ENCODE assay signal across 14 cellular contexts in the genomic region with DNA sequence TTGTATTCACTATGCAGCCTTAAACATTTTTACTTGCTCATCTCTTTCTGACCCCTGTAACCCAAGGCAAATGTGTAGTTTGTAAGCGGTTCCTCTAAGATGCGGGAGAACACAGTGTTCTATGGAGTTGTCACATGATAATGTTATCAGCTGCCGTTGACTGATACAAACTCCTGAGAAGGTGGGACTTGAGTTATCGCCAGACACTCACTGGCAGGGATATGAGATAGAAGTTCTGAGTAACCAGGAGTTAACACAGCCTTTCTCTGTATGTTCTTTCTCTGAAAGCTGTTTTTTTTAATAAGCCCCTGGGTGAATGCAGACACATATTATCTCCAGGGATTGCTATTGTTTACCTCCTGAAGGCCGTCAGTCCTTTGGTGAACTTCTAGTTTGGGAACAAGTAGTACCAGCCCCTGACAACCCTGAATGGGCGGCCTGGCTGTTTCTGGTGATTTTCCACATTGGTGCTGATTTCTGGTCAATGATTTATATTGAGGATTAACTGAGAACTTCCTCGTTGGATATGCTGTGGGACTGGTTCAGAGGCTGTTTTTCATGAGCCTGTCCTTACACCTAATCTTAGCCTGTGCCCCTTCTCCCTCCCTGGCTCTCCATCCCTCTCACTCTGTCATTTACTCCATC.
DNase-seq lines count a peak whose midpoint lies in the region; ATAC-seq, FAIRE-seq and TF ChIP-seq lines count a peak whose summit lies in the region.
"Had no signal": no experiment of that assay in that cellular context is flagged by ENCODE, and none has a peak within 500 bp of the region (broad histone marks: within the 10 kb centered on the region; RNA-seq: fewer than 3 reads in every experiment).

No MANE protein-coding gene starts in this region.

- TF ChIP-seq RAD21 in HepG2 (CRISPR knock-in tag; IDR thresholded peaks at IDR 0.05): no peak

- TF ChIP-seq CTCF in LNCaP clone FGC (IDR thresholded peaks at IDR 0.05; ENCODE audit: control insufficient read depth, extremely low read depth, insufficient read depth) (no peak), epithelial cell of proximal tubule (conservative IDR thresholded peaks at IDR 0.05; ENCODE audit: low read depth, low read length) (no peak), HepG2 (CRISPR knock-in tag; IDR thresholded peaks at IDR 0.05) (no peak)

- in situ Hi-C loops in HepG2 (cut with HindIII; ENCODE audit: extremely low pct_ligation_motif_present, low pct_unique_long_range_greater_than_20kb): no loop called here

- H3K36me3 ChIP-seq in HepG2 (replicated peaks in 1 of 2; ENCODE audit: control insufficient read depth in 1 of 2, insufficient read depth in 2 of 2, low read length in 2 of 2) (no peaks in the 10 kb centered on the region), skeletal muscle tissue (ENCODE audit: control insufficient read depth in 3 of 3, insufficient read depth in 3 of 3, low read length in 3 of 3) (no peaks in the 10 kb centered on the region)

- whole genome bisulfite sequencing in HepG2 (ENCODE audit: low lambda C conversion rate): 65% methylated on average over 7 of the region's 7 CpGs

- H3K27me3 ChIP-seq in HepG2 (ENCODE audit: control insufficient read depth in 1 of 2, insufficient read depth in 2 of 2, low read length in 2 of 2) (no peaks in the 10 kb centered on the region), skeletal muscle tissue (ENCODE audit: control insufficient read depth in 3 of 3, insufficient read depth in 3 of 3, low read length in 3 of 3) (no peaks in the 10 kb centered on the region)

- H3K27ac ChIP-seq in HepG2 (ENCODE audit: extremely low read length, insufficient read depth, low read length): peak overlapping the region; percentile 67
- H3K27ac ChIP-seq in skeletal muscle tissue (ENCODE audit: low read depth, low read length): peak overlapping the region; percentile 54
- H3K27ac ChIP-seq: PC-9 had no signal

- no peak for ATAC-seq in HepG2
- ATAC-seq: CD8-positive, alpha-beta T cell had no signal

- H3K4me1 ChIP-seq in HepG2 (ENCODE audit: insufficient read depth, low read length) (peaks cover 42% of the 10 kb centered on the region), skeletal muscle tissue (ENCODE audit: control insufficient read depth in 3 of 3, insufficient read depth in 3 of 3, low read length in 3 of 3) (peaks cover 19 to 35% (median 33%) of the 10 kb centered on the region in 3 donors)

- no peak overlapping the region for H3K4me3 ChIP-seq in LNCaP clone FGC (ENCODE audit: low read depth, low read length)
- peak overlapping the region; percentile 1 for H3K4me3 ChIP-seq in epithelial cell of proximal tubule (ENCODE audit: low read depth, low read length)
- H3K4me3 ChIP-seq in HepG2 (replicated peaks in 1 of 3; ENCODE audit: insufficient read depth in 1 of 3, low read depth in 2 of 3, low read length in 3 of 3): no peak overlapping the region
- H3K4me3 ChIP-seq in skeletal muscle tissue (ENCODE audit: low read length in 3 of 3): no peak overlapping the region
- H3K4me3 ChIP-seq: PC-9 had no signal

- no peak for TF ChIP-seq POLR2A in HepG2 (IDR thresholded peaks at IDR 0.05; ENCODE audit: insufficient read depth in 1 of 2, low read depth in 2 of 2, low read length in 2 of 2)

- TF ChIP-seq EP300 in HepG2 (IDR thresholded peaks at IDR 0.05; ENCODE audit: low read depth in 2 of 2, low read length in 2 of 2) (no peak), HepG2 (CRISPR knock-in tag; IDR thresholded peaks at IDR 0.05; ENCODE audit: borderline replicate concordance) (no peak)

- CTCF ChIA-PET in HepG2 (lab: Yijun Ruan, JAX; ENCODE audit: low intra/inter-chr PET ratio, low total read pairs): no interaction called here

- H3K4me2 ChIP-seq in HepG2 (ENCODE audit: low read depth, low read length): no peak overlapping the region
- H3K4me2 ChIP-seq: PC-9 had no signal

- DNase-seq in LNCaP clone FGC (ENCODE audit: low read depth) (peak; percentile 61), epithelial cell of proximal tubule (ENCODE audit: low read depth) (no peak), HepG2 (ENCODE audit: low spot score) (no peak), NCI-H146 treated with DMSO at 0.1 percent for 48 hours (lab: John Stamatoyannopoulos, UW; ENCODE audit: unreplicated experiment) (no peak), NCI-H446 treated with DMSO at 0.1 percent for 48 hours (lab: John Stamatoyannopoulos, UW) (no peak), 8988T (no peak)
- DNase-seq in activated CD4-positive, CD25-positive, alpha-beta regulatory T cell (lab: John Stamatoyannopoulos, UW): no peak
- DNase-seq: CD8-positive, alpha-beta T cell; islet precursor cell; Kasumi-1; NCI-H2171 treated with DMSO at 0.1 percent for 48 hours; PC-9; T-helper 2 cell had no signal

- intact Hi-C loops in HepG2 (cut with micrococcal nuclease; ENCODE audit: unreplicated experiment): no loop called here

- BruUV-seq in HepG2 (replicated peaks; lab: Mats Ljungman, UMichigan): no TSS peak

- no peaks in the 10 kb centered on the region for H4K20me1 ChIP-seq in HepG2 (ENCODE audit: insufficient read depth, low read length)

- no peak for FAIRE-seq in HepG2 (lab: Jason Lieb, UNC)

- H3K9ac ChIP-seq in HepG2 (ENCODE audit: insufficient read depth, low read depth, low read length) (peak overlapping the region; percentile 41; the same call in 1 of the 2 replicates), skeletal muscle tissue (ENCODE audit: low read depth in 1 of 3, low read length in 3 of 3) (peak overlapping the region in 1 of 3 donors; percentile 2)

- no peaks in the 10 kb centered on the region for H3K9me3 ChIP-seq in HepG2 (ENCODE audit: low read length)
- H3K9me3 ChIP-seq in skeletal muscle tissue (ENCODE audit: control insufficient read depth in 3 of 3, low read length in 3 of 3): no peaks in the 10 kb centered on the region

- no peak overlapping the region for H2AFZ ChIP-seq in HepG2 (ENCODE audit: low read length)
- H2AFZ ChIP-seq: PC-9 had no signal

- peaks cover 17% of the 10 kb centered on the region for H3K79me2 ChIP-seq in HepG2 (ENCODE audit: insufficient read depth, low read length)

- POLR2A ChIA-PET in HepG2 (lab: Yijun Ruan, JAX): no interaction called here

TF ChIP-seq in HepG2, 621 proteins besides CTCF, POLR2A, EP300 and RAD21:
- TF ChIP-seq, protein P1, sequence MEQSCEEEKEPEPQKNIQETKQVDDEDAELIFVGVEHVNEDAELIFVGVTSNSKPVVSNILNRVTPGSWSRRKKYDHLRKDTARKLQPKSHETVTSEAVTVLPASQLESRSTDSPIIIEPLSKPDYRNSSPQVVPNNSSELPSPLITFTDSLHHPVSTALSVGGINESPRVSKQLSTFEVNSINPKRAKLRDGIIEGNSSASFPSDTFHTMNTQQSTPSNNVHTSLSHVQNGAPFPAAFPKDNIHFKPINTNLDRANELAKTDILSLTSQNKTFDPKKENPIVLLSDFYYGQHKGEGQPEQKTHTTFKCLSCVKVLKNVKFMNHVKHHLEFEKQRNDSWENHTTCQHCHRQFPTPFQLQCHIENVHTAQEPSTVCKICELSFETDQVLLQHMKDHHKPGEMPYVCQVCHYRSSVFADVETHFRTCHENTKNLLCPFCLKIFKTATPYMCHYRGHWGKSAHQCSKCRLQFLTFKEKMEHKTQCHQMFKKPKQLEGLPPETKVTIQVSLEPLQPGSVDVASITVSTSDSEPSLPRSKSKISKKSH (CRISPR knock-in tag; IDR thresholded peaks at IDR 0.05; ENCODE audit: borderline replicate concordance): no peak
- TF ChIP-seq RXRB (CRISPR knock-in tag; IDR thresholded peaks at IDR 0.05; ENCODE audit: borderline replicate concordance): no peak
- TF ChIP-seq SP4 (CRISPR knock-in tag; IDR thresholded peaks at IDR 0.05): no peak
- TF ChIP-seq ZNF264 (CRISPR knock-in tag; IDR thresholded peaks at IDR 0.05): no peak
- TF ChIP-seq SMAD1 (CRISPR knock-in tag; IDR thresholded peaks at IDR 0.05; ENCODE audit: borderline replicate concordance, low read depth): no peak
- no peak for TF ChIP-seq RBM22 (optimal IDR thresholded peaks at IDR 0.05; ENCODE audit: low read length)
- TF ChIP-seq, protein P2, sequence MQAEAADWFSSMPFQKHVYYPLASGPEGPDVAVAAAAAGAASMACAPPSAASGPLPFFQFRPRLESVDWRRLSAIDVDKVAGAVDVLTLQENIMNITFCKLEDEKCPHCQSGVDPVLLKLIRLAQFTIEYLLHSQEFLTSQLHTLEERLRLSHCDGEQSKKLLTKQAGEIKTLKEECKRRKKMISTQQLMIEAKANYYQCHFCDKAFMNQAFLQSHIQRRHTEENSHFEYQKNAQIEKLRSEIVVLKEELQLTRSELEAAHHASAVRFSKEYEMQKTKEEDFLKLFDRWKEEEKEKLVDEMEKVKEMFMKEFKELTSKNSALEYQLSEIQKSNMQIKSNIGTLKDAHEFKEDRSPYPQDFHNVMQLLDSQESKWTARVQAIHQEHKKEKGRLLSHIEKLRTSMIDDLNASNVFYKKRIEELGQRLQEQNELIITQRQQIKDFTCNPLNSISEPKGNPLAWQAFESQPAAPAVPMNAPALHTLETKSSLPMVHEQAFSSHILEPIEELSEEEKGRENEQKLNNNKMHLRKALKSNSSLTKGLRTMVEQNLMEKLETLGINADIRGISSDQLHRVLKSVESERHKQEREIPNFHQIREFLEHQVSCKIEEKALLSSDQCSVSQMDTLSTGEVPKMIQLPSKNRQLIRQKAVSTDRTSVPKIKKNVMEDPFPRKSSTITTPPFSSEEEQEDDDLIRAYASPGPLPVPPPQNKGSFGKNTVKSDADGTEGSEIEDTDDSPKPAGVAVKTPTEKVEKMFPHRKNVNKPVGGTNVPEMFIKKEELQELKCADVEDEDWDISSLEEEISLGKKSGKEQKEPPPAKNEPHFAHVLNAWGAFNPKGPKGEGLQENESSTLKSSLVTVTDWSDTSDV (CRISPR knock-in tag; IDR thresholded peaks at IDR 0.05): no peak
- TF ChIP-seq ZNF34 (CRISPR knock-in tag; IDR thresholded peaks at IDR 0.05; ENCODE audit: borderline replicate concordance): no peak
- no peak for TF ChIP-seq ZNF24 (IDR thresholded peaks at IDR 0.05)
- TF ChIP-seq AGO1 (IDR thresholded peaks at IDR 0.05; ENCODE audit: low read depth, low read length, poor library complexity, severe bottlenecking): no peak
- no peak for TF ChIP-seq HCFC1 (IDR thresholded peaks at IDR 0.05; ENCODE audit: low read depth, low read length)
